Comparison of ENCODE assay signal across 14 cellular contexts in the genomic region with DNA sequence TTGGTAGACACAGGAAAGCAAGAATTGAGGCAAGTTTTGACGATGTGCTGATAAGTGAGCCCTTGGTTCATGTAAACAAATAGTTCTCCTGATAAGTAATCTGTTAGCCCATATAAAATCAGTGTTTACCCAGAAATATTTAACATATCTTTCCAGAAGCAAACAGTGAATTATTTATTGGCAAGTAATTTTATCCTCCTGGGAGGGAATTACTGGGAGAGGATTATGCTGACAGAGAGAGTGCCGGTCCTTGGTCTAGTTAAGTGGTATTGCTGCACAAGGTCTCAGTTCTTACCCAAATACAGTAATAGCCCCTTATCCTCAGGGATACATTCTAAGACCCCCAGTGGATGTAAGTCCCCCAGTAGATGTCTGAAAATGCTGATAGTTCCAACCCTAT.
A peak's percentile ranks its signal among the peaks of the same experiment; 100 is the strongest.
DNase-seq lines count a peak whose midpoint lies in the region; TF ChIP-seq lines count a peak whose summit lies in the region.
"Had no signal": no experiment of that assay in that cellular context is flagged by ENCODE, and none has a peak within 500 bp of the region (broad histone marks: within the 10 kb centered on the region; RNA-seq: fewer than 3 reads in every experiment).

No MANE protein-coding gene starts in this region.

- CTCF ChIA-PET in activated CD4-positive, alpha-beta memory T cell treated with anti-CD3 and anti-CD28 coated beads, Interleukin-2, amount 10 ng/mL, durations not matched to agents 7 days and 5 days (lab: Charles Lee) = no interaction called here

- DNase-seq in D341Med (ENCODE audit: low spot score) (peak; percentile 53), LNCaP clone FGC (ENCODE audit: low read depth) (peak; percentile 77), amniotic epithelial cell (ENCODE audit: low read depth) (peak; percentile 6), head of caudate nucleus (no peak), H7 (no peak)
- DNase-seq in activated CD4-positive, alpha-beta memory T cell treated with anti-CD3 and anti-CD28 coated beads, Interleukin-2, amount 10 ng/mL, durations not matched to agents 7 days and 5 days = no peak
- DNase-seq: AML-193; Caco-2; CD4-positive, alpha-beta T cell; DND-41; EL; HFFc6 had no signal

- H3K36me3 ChIP-seq in H7 (replicated peaks; ENCODE audit: control insufficient read depth, insufficient read depth, low read length) = no peaks in the 10 kb centered on the region

- POLR2A ChIA-PET in activated CD4-positive, alpha-beta memory T cell treated with anti-CD3 and anti-CD28 coated beads, Interleukin-2, amount 10 ng/mL, durations not matched to agents 7 days and 5 days (lab: Charles Lee) = no interaction called here

- no peaks in the 10 kb centered on the region for H3K36me3 Mint-ChIP-seq in activated CD4-positive, alpha-beta memory T cell treated with anti-CD3 and anti-CD28 coated beads, Interleukin-2, amount 10 ng/mL, durations not matched to agents 7 days and 5 days (ENCODE audit: low read depth)

- H3K4me1 Mint-ChIP-seq in activated CD4-positive, alpha-beta memory T cell treated with anti-CD3 and anti-CD28 coated beads, Interleukin-2, amount 10 ng/mL, durations not matched to agents 7 days and 5 days = no peaks in the 10 kb centered on the region
- H3K4me1 Mint-ChIP-seq: GM23338 had no signal

- no peaks in the 10 kb centered on the region for H3K27me3 Mint-ChIP-seq in activated CD4-positive, alpha-beta memory T cell treated with anti-CD3 and anti-CD28 coated beads, Interleukin-2, amount 10 ng/mL, durations not matched to agents 7 days and 5 days
- H3K27me3 Mint-ChIP-seq: CD4-positive, alpha-beta T cell had no signal

- H3K27ac Mint-ChIP-seq in activated CD4-positive, alpha-beta memory T cell treated with anti-CD3 and anti-CD28 coated beads, Interleukin-2, amount 10 ng/mL, durations not matched to agents 7 days and 5 days = no peak overlapping the region
- H3K27ac Mint-ChIP-seq: CD4-positive, alpha-beta T cell; GM23338; HFFc6 had no signal

- H3K4me3 Mint-ChIP-seq in activated CD4-positive, alpha-beta memory T cell treated with anti-CD3 and anti-CD28 coated beads, Interleukin-2, amount 10 ng/mL, durations not matched to agents 7 days and 5 days = no peak overlapping the region
- H3K4me3 Mint-ChIP-seq: CD4-positive, alpha-beta T cell; GM23338; HFFc6 had no signal

- H3K27me3 ChIP-seq in H7 (ENCODE audit: control insufficient read depth, insufficient read depth, low read length) = no peaks in the 10 kb centered on the region

- intact Hi-C loops in head of caudate nucleus (cut with DNase I) = no loop called here

- H3K4me3 ChIP-seq in LNCaP clone FGC (ENCODE audit: low read depth, low read length) (no peak overlapping the region), H7 (ENCODE audit: insufficient read depth, low read depth, low read length) (no peak overlapping the region)
- H3K4me3 ChIP-seq: A549, GM23338 had no signal

- TF ChIP-seq CTCF in LNCaP clone FGC (IDR thresholded peaks at IDR 0.05; ENCODE audit: control insufficient read depth, extremely low read depth, insufficient read depth) = no peak

- no peaks in the 10 kb centered on the region for H3K9me3 Mint-ChIP-seq in activated CD4-positive, alpha-beta memory T cell treated with anti-CD3 and anti-CD28 coated beads, Interleukin-2, amount 10 ng/mL, durations not matched to agents 7 days and 5 days
- H3K9me3 Mint-ChIP-seq: CD4-positive, alpha-beta T cell; GM23338 had no signal

Comparison
In these comparisons a context has a peak if more than half of its experiments do, and no peak if none do; other contexts are left out.
1. DNase-seq: peak in D341Med (single experiment), LNCaP clone FGC (single experiment) and amniotic epithelial cell (single experiment); none in head of caudate nucleus (0 of 42), H7 (single experiment) and activated CD4-positive, alpha-beta memory T cell treated with anti-CD3 and anti-CD28 coated beads, Interleukin-2, amount 10 ng/mL, durations not matched to agents 7 days and 5 days (single experiment).